ENCODE assay signal across 8 cellular contexts in genomic region chr18:35478520-35479435, GRCh38. TPM values are rescaled to one million over a fixed set of nuclear protein-coding genes. Genes with fewer than 3 reads are reported as not detected.
DNase-seq lines count a peak whose midpoint lies in the region; ATAC-seq and TF ChIP-seq lines count a peak whose summit lies in the region.

No MANE protein-coding gene starts in this region.

- no peaks in the 10 kb centered on the region for H3K27me3 ChIP-seq in layer of hippocampus (ENCODE audit: control insufficient read depth, insufficient read depth, low read length)

- H3K27ac ChIP-seq in layer of hippocampus (ENCODE audit: low read depth, low read length) = peak overlapping the region; percentile 22

- H3K9me3 Mint-ChIP-seq in activated naive CD4-positive, alpha-beta T cell treated with anti-CD3 and anti-CD28 coated beads, Interleukin-2, amount 50 U/mL, for 72 hours = peaks cover 0 to 7% of the 10 kb centered on the region in 2 donors

- H3K27ac Mint-ChIP-seq in activated naive CD4-positive, alpha-beta T cell treated with anti-CD3 and anti-CD28 coated beads, Interleukin-2, amount 50 U/mL, for 72 hours = peak overlapping the region; percentile 79 to 81

- DNase-seq in Caki2 (ENCODE audit: low read depth) (peak; percentile 86), GM13977 (ENCODE audit: low spot score) (no peak), iPS-NIHi7 (ENCODE audit: extremely low spot score) (no peak)
- peak in 1 of 2 donors; percentile 37 for DNase-seq in activated naive CD4-positive, alpha-beta T cell treated with anti-CD3 and anti-CD28 coated beads, Interleukin-2, amount 50 U/mL, for 72 hours (ENCODE audit: low spot score in 2 of 2)
- DNase-seq in stimulated activated CD8-positive, alpha-beta memory T cell treated with anti-CD3 and anti-CD28 coated beads, Interleukin-4, amount 100 ng/mL, for 48 hours = peak; percentile 62

- in situ Hi-C loops in Caki2 (cut with HindIII; ENCODE audit: low pct_unique_long_range_greater_than_20kb, low sequenced_read_pairs) (no loop called here), GM13977 (cut with MboI; ENCODE audit: low pct_unique_long_range_greater_than_20kb, low sequenced_read_pairs, unreplicated experiment) (no loop called here)

- peaks cover 18 to 33% of the 10 kb centered on the region in 2 donors for H3K36me3 Mint-ChIP-seq in activated naive CD4-positive, alpha-beta T cell treated with anti-CD3 and anti-CD28 coated beads, Interleukin-2, amount 50 U/mL, for 72 hours

- TF ChIP-seq CTCF in GM13977 (IDR thresholded peaks at IDR 0.05; ENCODE audit: extremely low read depth, insufficient read depth, missing control alignments) = no peak

- ATAC-seq in HG03060 (IDR thresholded peaks at IDR 0.05; ENCODE audit: low read depth, unreplicated experiment) (peak; percentile 62), GM18861 (IDR thresholded peaks at IDR 0.05; ENCODE audit: unreplicated experiment) (no peak)
- peak; percentile 97 to 100 for ATAC-seq in activated naive CD4-positive, alpha-beta T cell treated with anti-CD3 and anti-CD28 coated beads, Interleukin-2, amount 50 U/mL, for 72 hours

RNA-seq across cellular contexts. Expression of gene INO80C, which starts 19.0 kb away (rescaled TPM):
- 14.3 and 18.0 TPM in 2 replicates for total RNA-seq in Caki2 (2014; rRNA removed; shearing (Covaris generic); ENCODE audit: low replicate concordance)
- 10 to 100 TPM; 14.6 to 36.9 TPM for total RNA-seq in activated naive CD4-positive, alpha-beta T cell treated with anti-CD3 and anti-CD28 coated beads, Interleukin-2, amount 50 U/mL, for 72 hours

Comparison
In these comparisons a context has a peak if more than half of its experiments do, and no peak if none do; other contexts are left out.
1. DNase-seq: peak in Caki2 (single experiment) and stimulated activated CD8-positive, alpha-beta memory T cell treated with anti-CD3 and anti-CD28 coated beads, Interleukin-4, amount 100 ng/mL, for 48 hours (single experiment); none in GM13977 (single experiment) and iPS-NIHi7 (single experiment).